Comparison of ENCODE assay signal across 11 cellular contexts in the genomic region with DNA sequence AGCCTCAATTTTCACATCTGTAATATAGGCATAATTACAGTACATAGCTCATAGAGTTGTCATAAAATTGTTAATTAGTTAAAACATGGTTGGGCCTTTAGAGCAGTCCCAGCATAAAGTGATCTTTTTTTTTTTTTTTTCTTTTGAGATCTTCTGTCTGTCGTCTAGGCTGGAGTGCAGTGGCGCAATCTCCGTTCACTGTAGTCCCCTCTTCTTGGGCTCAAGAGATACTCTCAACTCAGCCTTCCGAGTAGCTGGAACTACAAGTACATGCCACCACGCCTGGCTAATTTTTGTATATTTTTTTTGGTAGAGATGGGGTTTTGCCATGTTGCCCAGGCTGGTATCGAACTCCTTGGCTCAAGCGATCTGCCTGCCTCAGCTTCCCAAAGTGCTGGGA. TPM values are rescaled to one million over a fixed set of nuclear protein-coding genes. Genes with fewer than 3 reads are reported as not detected.
"Had no signal": no experiment of that assay in that cellular context is flagged by ENCODE, and none has a peak within 500 bp of the region (broad histone marks: within the 10 kb centered on the region; RNA-seq: fewer than 3 reads in every experiment).

No MANE protein-coding gene starts in this region.

- H3K4me3 Mint-ChIP-seq: HFFc6 had no signal

- H3K9me3 Mint-ChIP-seq: HFFc6 had no signal

- H3K9me3 ChIP-seq: HAP-1 had no signal

- H3K4me3 ChIP-seq: GM23248, HAP-1 had no signal

- H3K27ac ChIP-seq: GM23248, KMS-11 had no signal

- H3K4me1 ChIP-seq: HAP-1 had no signal

- DNase-seq: GM23248, GOT3, H7, HFFc6, IMR-90, KBM-7 had no signal

- ATAC-seq: HCT116 had no signal

- H3K27ac Mint-ChIP-seq: HFFc6 had no signal

RNA-seq across cellular contexts. Expression of gene RND2, which starts 31.0 kb away (rescaled TPM):
- total RNA-seq: H4, HT-29 had no signal
